Comparison of ENCODE assay signal across 1 cellular context in the genomic region with DNA sequence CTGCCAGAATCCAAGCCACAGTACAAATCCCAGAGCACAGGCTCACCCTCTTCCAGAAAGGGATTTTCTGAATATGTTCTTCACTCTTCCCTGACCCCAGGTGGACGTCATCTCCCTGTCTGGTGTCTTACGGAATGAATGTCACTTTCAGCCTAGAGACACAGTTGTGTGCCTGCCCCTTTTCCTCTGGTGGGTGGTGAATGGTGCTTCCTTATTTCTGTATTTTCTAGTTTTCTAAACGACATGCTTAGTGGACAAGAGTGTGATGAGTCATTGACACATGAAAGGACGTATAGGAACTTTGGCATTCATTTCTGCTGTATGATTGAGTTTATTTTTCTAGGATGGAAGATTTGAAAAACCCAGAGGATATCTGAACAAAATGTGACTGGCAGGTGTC.
TF ChIP-seq lines count a peak whose summit lies in the region.
"Not testable (repeated sequence)": the region's sequence is repeated elsewhere in the genome, so short reads cannot be mapped to it uniquely, and the experiment has no call there.

No MANE protein-coding gene starts in this region.

TF ChIP-seq in K562, 482 proteins besides CTCF, POLR2A, EP300 and RAD21:
- TF ChIP-seq FOSL1 (tag; conservative IDR thresholded peaks at IDR 0.05) (0 out of 2 replicates have a peak, but pooled peaks have one; percentile 12), ATF3 (IDR thresholded peaks at IDR 0.05) (peak; percentile 44; the same call in 1 of the 2 replicates)
- TF ChIP-seq ATF3 (CRISPR knock-in tag; conservative IDR thresholded peaks at IDR 0.05) = not testable (repeated sequence)
TF ChIP-seq in K562: peak in this region for 2; not testable (repeated sequence) for 480.
